In the genomic region with DNA sequence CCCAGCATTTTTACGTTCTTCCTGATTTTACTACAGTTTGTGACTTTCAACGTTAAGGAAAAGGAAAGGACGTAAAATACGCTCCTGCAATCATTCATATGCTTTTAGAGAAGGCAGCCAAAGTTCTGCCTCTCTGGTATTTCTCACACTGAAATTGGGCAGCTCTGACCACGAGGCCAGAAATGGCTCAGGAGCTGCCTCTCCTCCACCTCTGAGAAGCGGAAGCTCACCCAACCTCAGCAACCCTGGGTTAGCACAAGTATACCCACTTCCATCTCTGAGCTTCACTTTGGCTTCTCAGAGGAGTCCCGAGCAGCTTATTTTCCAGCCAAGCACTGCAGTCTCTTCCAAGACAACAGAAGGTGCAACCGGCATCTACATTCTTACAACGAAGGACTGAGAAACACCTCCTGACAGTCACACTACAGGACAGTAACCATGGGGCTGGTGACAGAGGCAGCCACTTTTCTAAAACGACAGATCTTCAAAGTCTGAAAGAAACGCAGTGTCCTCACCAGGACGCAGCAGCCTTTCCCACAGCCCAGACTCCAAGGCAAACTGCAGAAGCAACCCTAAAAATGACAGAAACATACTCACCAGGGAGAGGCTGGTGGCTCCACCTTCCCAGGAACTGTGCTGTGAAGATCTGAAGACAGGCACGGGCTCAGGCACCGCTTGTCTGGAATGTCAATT, we compare ENCODE assay signal across 7 cellular contexts.
DNase-seq lines count a peak whose midpoint lies in the region; ATAC-seq and TF ChIP-seq lines count a peak whose summit lies in the region.
"Not testable (repeated sequence)": the region's sequence is repeated elsewhere in the genome, so short reads cannot be mapped to it uniquely, and the experiment has no call there.

No MANE protein-coding gene starts in this region.

- not testable (repeated sequence) for H3K36me3 Mint-ChIP-seq in activated T-helper 17 cell treated with anti-CD3 and anti-CD28 coated beads, Interleukin-2, amount 50 U/mL, for 72 hours (ENCODE audit: low read depth)

- not testable (repeated sequence) for TF ChIP-seq POLR2A in gastrocnemius medialis (IDR thresholded peaks at IDR 0.05)

- peak; percentile 18 for ATAC-seq in GM19328 (IDR thresholded peaks at IDR 0.05; ENCODE audit: unreplicated experiment)
- peak; percentile 16 for ATAC-seq in HG02852 (IDR thresholded peaks at IDR 0.05; ENCODE audit: unreplicated experiment)
- peak; percentile 59 for ATAC-seq in activated T-helper 17 cell treated with anti-CD3 and anti-CD28 coated beads, Interleukin-2, amount 50 U/mL, for 72 hours (replicated peaks)
- peak; percentile 38 for ATAC-seq in left colon
- ATAC-seq in gastrocnemius medialis: peak; percentile 33

- H3K4me3 Mint-ChIP-seq in activated T-helper 17 cell treated with anti-CD3 and anti-CD28 coated beads, Interleukin-2, amount 50 U/mL, for 72 hours: peak overlapping the region; percentile 75

- H3K36me3 ChIP-seq in OCI-LY1 (ENCODE audit: insufficient read depth, low read length); endocrine pancreas (ENCODE audit: control insufficient read depth, insufficient read depth, low read length); gastrocnemius medialis: not testable (repeated sequence)

- H3K4me3 ChIP-seq in OCI-LY1 (ENCODE audit: low read depth, low read length, poor library complexity, severe bottlenecking) (peak overlapping the region; percentile 57), endocrine pancreas (ENCODE audit: control insufficient read depth, insufficient read depth, low read length) (peak overlapping the region; percentile 42), gastrocnemius medialis (peak overlapping the region in 2 of 4 donors; percentile 31 to 38)

- peak overlapping the region; percentile 62 for H3K4me2 ChIP-seq in OCI-LY1 (ENCODE audit: low read length)

- not testable (repeated sequence) for DNase-seq in left colon, gastrocnemius medialis

- peak overlapping the region; percentile 60; the same call in 1 of the 2 replicates for H3K9ac ChIP-seq in OCI-LY1 (ENCODE audit: low read length)
- not testable (repeated sequence) for H3K9ac ChIP-seq in endocrine pancreas (ENCODE audit: control insufficient read depth, insufficient read depth, low read length)

- H2AFZ ChIP-seq in OCI-LY1 (ENCODE audit: low read length): not testable (repeated sequence)

- TF ChIP-seq CTCF in OCI-LY1 (IDR thresholded peaks at IDR 0.05; ENCODE audit: low read length); gastrocnemius medialis (IDR thresholded peaks at IDR 0.05 in 4 of 5, conservative IDR thresholded peaks at IDR 0.05 in 1 of 5): not testable (repeated sequence)

- H3K27ac ChIP-seq in OCI-LY1 (ENCODE audit: low read depth, low read length, poor library complexity, severe bottlenecking) (peak overlapping the region; percentile 36), gastrocnemius medialis (peak overlapping the region; percentile 7 to 63 (median 38))

- not testable (repeated sequence) for H3K9me3 Mint-ChIP-seq in activated T-helper 17 cell treated with anti-CD3 and anti-CD28 coated beads, Interleukin-2, amount 50 U/mL, for 72 hours

- not testable (repeated sequence) for H3K27me3 ChIP-seq in OCI-LY1 (ENCODE audit: insufficient read depth, low read length); endocrine pancreas (ENCODE audit: control insufficient read depth, insufficient read depth, low read length); gastrocnemius medialis

- H3K9me2 ChIP-seq in OCI-LY1 (ENCODE audit: low read depth, low read length): not testable (repeated sequence)

- H3K4me1 ChIP-seq in OCI-LY1 (ENCODE audit: insufficient read depth, low read length, severe bottlenecking): peaks cover 19% of the 10 kb centered on the region
- not testable (repeated sequence) for H3K4me1 ChIP-seq in endocrine pancreas (ENCODE audit: control insufficient read depth, insufficient read depth, low read length); gastrocnemius medialis

- H3K4me1 Mint-ChIP-seq in activated T-helper 17 cell treated with anti-CD3 and anti-CD28 coated beads, Interleukin-2, amount 50 U/mL, for 72 hours: not testable (repeated sequence)

- H3K79me2 ChIP-seq in OCI-LY1 (ENCODE audit: insufficient read depth, low read length): not testable (repeated sequence)

- not testable (repeated sequence) for H3K9me3 ChIP-seq in OCI-LY1 (ENCODE audit: low read length); endocrine pancreas (ENCODE audit: control insufficient read depth, low read length); gastrocnemius medialis

- H3K27me3 Mint-ChIP-seq in activated T-helper 17 cell treated with anti-CD3 and anti-CD28 coated beads, Interleukin-2, amount 50 U/mL, for 72 hours: not testable (repeated sequence)

- H3K27ac Mint-ChIP-seq in activated T-helper 17 cell treated with anti-CD3 and anti-CD28 coated beads, Interleukin-2, amount 50 U/mL, for 72 hours: peak overlapping the region; percentile 82

- not testable (repeated sequence) for H3F3A ChIP-seq in OCI-LY1 (ENCODE audit: insufficient read depth, low read length)

- intact Hi-C loops in left colon (cut with DNase I, micrococcal nuclease); gastrocnemius medialis (cut with DNase I; ENCODE audit: low total_unique reads): not testable (repeated sequence)

- in situ Hi-C loops in gastrocnemius medialis (cut with MboI; ENCODE audit: low sequenced_read_pairs in 4 of 4): not testable (repeated sequence)

- H4K20me1 ChIP-seq in OCI-LY1 (ENCODE audit: insufficient read depth, low read length): not testable (repeated sequence)
